ENCODE assay signal across 25 cellular contexts in the genomic region with DNA sequence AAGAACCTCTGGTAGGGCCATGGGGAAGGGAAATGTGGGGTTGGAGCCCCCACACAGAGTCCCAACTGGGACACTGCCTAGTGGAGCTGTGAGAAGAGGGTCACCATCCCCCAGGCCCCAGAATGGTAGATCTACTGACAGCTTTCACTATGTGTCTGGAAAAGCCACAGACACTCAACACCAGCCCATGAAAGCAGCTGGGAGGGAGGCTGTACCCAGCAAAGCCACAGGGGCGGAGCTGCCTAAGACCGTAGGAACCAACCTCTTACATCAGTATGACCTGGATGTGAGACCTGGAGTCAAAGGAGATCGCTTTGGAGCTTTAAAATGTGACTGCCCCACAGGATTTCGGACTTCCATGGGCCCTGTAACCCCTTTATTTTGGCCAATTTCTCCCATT.
DNase-seq lines count a peak whose midpoint lies in the region; ATAC-seq and TF ChIP-seq lines count a peak whose summit lies in the region.
"Had no signal": no experiment of that assay in that cellular context is flagged by ENCODE, and none has a peak within 500 bp of the region (broad histone marks: within the 10 kb centered on the region; RNA-seq: fewer than 3 reads in every experiment).

No MANE protein-coding gene starts in this region.

- peaks cover 86% of the 10 kb centered on the region for H3K79me2 ChIP-seq in ACC112 (ENCODE audit: control insufficient read depth, insufficient read depth, low read length, unreplicated experiment)

- no peaks in the 10 kb centered on the region for H3K36me3 Mint-ChIP-seq in nephron progenitor cell (ENCODE audit: low read depth)
- H3K36me3 Mint-ChIP-seq in chondrocyte (ENCODE audit: low read depth), result peaks cover 3% of the 10 kb centered on the region
- H3K36me3 Mint-ChIP-seq: CD8-positive, alpha-beta memory T cell had no signal

- no peak for ATAC-seq in GM21717 (IDR thresholded peaks at IDR 0.05; ENCODE audit: unreplicated experiment)
- ATAC-seq in GM19351 (IDR thresholded peaks at IDR 0.05; ENCODE audit: unreplicated experiment), result no peak

- no peaks in the 10 kb centered on the region for H3K27me3 Mint-ChIP-seq in nephron progenitor cell (ENCODE audit: low read depth, poor library complexity)
- no peaks in the 10 kb centered on the region for H3K27me3 Mint-ChIP-seq in chondrocyte (ENCODE audit: low read depth)

- H2AFZ ChIP-seq in ACC112 (ENCODE audit: low read length, unreplicated experiment), result no peak overlapping the region

- no peaks in the 10 kb centered on the region for H3K27me3 ChIP-seq in ACC112 (ENCODE audit: insufficient read depth, low read length)
- H3K27me3 ChIP-seq: MG63 had no signal

- DNase-seq in MV-4-11 (lab: John Stamatoyannopoulos, UW) (peak; percentile 16), epithelial cell of prostate (ENCODE audit: low read depth, low spot score) (no peak), nephron progenitor cell (no peak), CD1c-positive myeloid dendritic cell (ENCODE audit: extremely low spot score) (no peak), chondrocyte (ENCODE audit: low spot score) (no peak)
- DNase-seq: AML-193; CD8-positive, alpha-beta memory T cell; DMS 273 treated with DMSO at 0.1 percent for 48 hours; DMS79; EL; GDM1; H7; KBM-7; MG63; NCI-H1048; NCI-H1417; NCI-H1694; NCI-H2029 treated with DMSO at 0.1 percent for 48 hours; NCI-H526 treated with DMSO at 0.1 percent for 48 hours; SHP77 treated with DMSO at 0.1 percent for 48 hours; SW 1271 had no signal

- peaks cover 70% of the 10 kb centered on the region for H3K4me1 ChIP-seq in ACC112 (ENCODE audit: control insufficient read depth, insufficient read depth, low read length, unreplicated experiment)

- peaks cover 31% of the 10 kb centered on the region for H3K36me3 ChIP-seq in ACC112 (ENCODE audit: insufficient read depth, low read length)
- H3K36me3 ChIP-seq: MG63 had no signal

- H3K4me1 Mint-ChIP-seq in nephron progenitor cell (peaks cover 58% of the 10 kb centered on the region), chondrocyte (ENCODE audit: low read depth) (peaks cover 43% of the 10 kb centered on the region)

- H3K4me3 Mint-ChIP-seq in nephron progenitor cell, result no peak overlapping the region
- H3K4me3 Mint-ChIP-seq in chondrocyte (ENCODE audit: unreplicated experiment), result no peak overlapping the region
- H3K4me3 Mint-ChIP-seq: CD8-positive, alpha-beta memory T cell had no signal

- H3K27ac Mint-ChIP-seq in nephron progenitor cell (peak overlapping the region; percentile 49), chondrocyte (ENCODE audit: unreplicated experiment) (no peak overlapping the region)
- H3K27ac Mint-ChIP-seq: CD8-positive, alpha-beta memory T cell had no signal

- H3K9me3 Mint-ChIP-seq in nephron progenitor cell, result peaks cover 8% of the 10 kb centered on the region
- H3K9me3 Mint-ChIP-seq in chondrocyte (ENCODE audit: low read depth), result no peaks in the 10 kb centered on the region

- H3K27ac ChIP-seq in ACC112 (ENCODE audit: low read depth, low read length) (peak overlapping the region; percentile 53), epithelial cell of prostate (peak overlapping the region; percentile 10)
- H3K27ac ChIP-seq: C4-2B had no signal

- no peak for TF ChIP-seq CTCF in nephron progenitor cell (IDR thresholded peaks at IDR 0.05)
- no peak for TF ChIP-seq CTCF in chondrocyte (IDR thresholded peaks at IDR 0.05)

- H3K4me3 ChIP-seq in ACC112 (ENCODE audit: low read depth, low read length), result no peak overlapping the region
- H3K4me3 ChIP-seq: MG63 had no signal
